8 cellular contexts compared by ENCODE assay signal in the genomic region with DNA sequence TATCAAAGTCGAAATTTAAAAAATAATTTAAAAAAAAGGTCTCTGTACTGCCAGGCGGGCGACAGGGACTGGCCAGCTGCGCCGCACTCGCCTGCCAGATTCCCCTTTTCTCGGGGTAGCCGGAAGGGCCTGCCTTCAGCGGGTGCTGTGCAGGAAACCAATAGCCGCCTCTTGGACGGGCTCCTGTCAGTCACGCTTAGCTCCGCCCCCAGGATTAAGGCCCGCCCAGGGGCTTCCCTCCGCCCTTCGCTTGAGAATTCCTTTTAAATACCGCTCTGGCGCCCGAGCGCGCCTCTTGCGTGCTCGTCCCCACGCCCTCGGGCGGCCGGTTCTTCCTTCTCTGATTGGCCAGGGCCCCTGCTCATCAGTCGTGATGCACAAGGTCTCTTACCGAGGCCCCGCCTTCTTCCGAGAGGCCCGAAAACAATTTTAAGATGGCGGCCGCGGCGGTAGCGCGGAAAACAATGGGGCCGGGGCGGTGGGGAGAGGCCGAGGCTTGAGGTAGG. TPM values are rescaled to one million over a fixed set of nuclear protein-coding genes. Genes with fewer than 3 reads are reported as not detected.
A peak's percentile ranks its signal among the peaks of the same experiment; 100 is the strongest.
DNase-seq lines count a peak whose midpoint lies in the region; ATAC-seq and TF ChIP-seq lines count a peak whose summit lies in the region.

A gene with protein sequence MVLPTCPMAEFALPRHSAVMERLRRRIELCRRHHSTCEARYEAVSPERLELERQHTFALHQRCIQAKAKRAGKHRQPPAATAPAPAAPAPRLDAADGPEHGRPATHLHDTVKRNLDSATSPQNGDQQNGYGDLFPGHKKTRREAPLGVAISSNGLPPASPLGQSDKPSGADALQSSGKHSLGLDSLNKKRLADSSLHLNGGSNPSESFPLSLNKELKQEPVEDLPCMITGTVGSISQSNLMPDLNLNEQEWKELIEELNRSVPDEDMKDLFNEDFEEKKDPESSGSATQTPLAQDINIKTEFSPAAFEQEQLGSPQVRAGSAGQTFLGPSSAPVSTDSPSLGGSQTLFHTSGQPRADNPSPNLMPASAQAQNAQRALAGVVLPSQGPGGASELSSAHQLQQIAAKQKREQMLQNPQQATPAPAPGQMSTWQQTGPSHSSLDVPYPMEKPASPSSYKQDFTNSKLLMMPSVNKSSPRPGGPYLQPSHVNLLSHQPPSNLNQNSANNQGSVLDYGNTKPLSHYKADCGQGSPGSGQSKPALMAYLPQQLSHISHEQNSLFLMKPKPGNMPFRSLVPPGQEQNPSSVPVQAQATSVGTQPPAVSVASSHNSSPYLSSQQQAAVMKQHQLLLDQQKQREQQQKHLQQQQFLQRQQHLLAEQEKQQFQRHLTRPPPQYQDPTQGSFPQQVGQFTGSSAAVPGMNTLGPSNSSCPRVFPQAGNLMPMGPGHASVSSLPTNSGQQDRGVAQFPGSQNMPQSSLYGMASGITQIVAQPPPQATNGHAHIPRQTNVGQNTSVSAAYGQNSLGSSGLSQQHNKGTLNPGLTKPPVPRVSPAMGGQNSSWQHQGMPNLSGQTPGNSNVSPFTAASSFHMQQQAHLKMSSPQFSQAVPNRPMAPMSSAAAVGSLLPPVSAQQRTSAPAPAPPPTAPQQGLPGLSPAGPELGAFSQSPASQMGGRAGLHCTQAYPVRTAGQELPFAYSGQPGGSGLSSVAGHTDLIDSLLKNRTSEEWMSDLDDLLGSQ (plus strand): TSS at position 411 of the 506 bp plus-strand sequence. CDS start 291 bp downstream, outside the sequence.

- H3K36me3 ChIP-seq in GM06990 (ENCODE audit: control insufficient read depth, insufficient read depth, low read length) (peaks cover 7% of the 10 kb centered on the region), suprapubic skin (peaks cover 24% of the 10 kb centered on the region)

- H3K27ac Mint-ChIP-seq in activated naive CD4-positive, alpha-beta T cell treated with anti-CD3 and anti-CD28 coated beads, Interleukin-2, amount 50 U/mL, for 24 hours, result peak within 1 kb of the TSS; percentile 97

- no peaks in the 10 kb centered on the region for H3K9me3 ChIP-seq in suprapubic skin

- peak within 1 kb of the TSS; percentile 95 for H3K4me3 Mint-ChIP-seq in activated naive CD4-positive, alpha-beta T cell treated with anti-CD3 and anti-CD28 coated beads, Interleukin-2, amount 50 U/mL, for 24 hours

- ATAC-seq in HG02588 (IDR thresholded peaks at IDR 0.05; ENCODE audit: unreplicated experiment) (peak; percentile 92), SK-N-SH treated with all-trans-retinoic acid at 6 μM for 48 hours (peak; percentile 97)

- peak in 1 of 2 donors; percentile 36 for TF ChIP-seq POLR2A in suprapubic skin (IDR thresholded peaks at IDR 0.05)

- peaks cover 4% of the 10 kb centered on the region for H3K36me3 Mint-ChIP-seq in activated naive CD4-positive, alpha-beta T cell treated with anti-CD3 and anti-CD28 coated beads, Interleukin-2, amount 50 U/mL, for 24 hours

- WGBS in suprapubic skin, result 0% methylated on average over 9 of the region's 41 CpGs

- DNase-seq in GM06990 (ENCODE audit: extremely low read depth, insufficient read length), result peak; percentile 99
- peak; percentile 98 for DNase-seq in NCI-H1092 (lab: John Stamatoyannopoulos, UW)
- DNase-seq in germinal center (ENCODE audit: low spot score), result peak; percentile 98
- peak; percentile 88 to 100 (median 99) for DNase-seq in nucleus accumbens (lab: John Stamatoyannopoulos, UW)
- peak; percentile 100 for DNase-seq in suprapubic skin (ENCODE audit: low spot score in 2 of 2)

- no peak for TF ChIP-seq EP300 in suprapubic skin (IDR thresholded peaks at IDR 0.05)

- TF ChIP-seq CTCF in GM06990 (IDR thresholded peaks at IDR 0.05; ENCODE audit: insufficient read depth, low read length, poor library complexity, severe bottlenecking) (no peak), suprapubic skin (IDR thresholded peaks at IDR 0.05) (no peak)

- H3K4me1 Mint-ChIP-seq in activated naive CD4-positive, alpha-beta T cell treated with anti-CD3 and anti-CD28 coated beads, Interleukin-2, amount 50 U/mL, for 24 hours, result peaks cover 33% of the 10 kb centered on the region

- no peaks in the 10 kb centered on the region for H3K27me3 ChIP-seq in GM06990 (replicated peaks; ENCODE audit: control insufficient read depth, insufficient read depth, low read length)
- no peaks in the 10 kb centered on the region for H3K27me3 ChIP-seq in suprapubic skin

- no peaks in the 10 kb centered on the region for H3K9me3 Mint-ChIP-seq in activated naive CD4-positive, alpha-beta T cell treated with anti-CD3 and anti-CD28 coated beads, Interleukin-2, amount 50 U/mL, for 24 hours

- H3K27me3 Mint-ChIP-seq in activated naive CD4-positive, alpha-beta T cell treated with anti-CD3 and anti-CD28 coated beads, Interleukin-2, amount 50 U/mL, for 24 hours, result no peaks in the 10 kb centered on the region

- H3K27ac ChIP-seq in suprapubic skin, result peak within 1 kb of the TSS; percentile 98

- peaks cover 36% of the 10 kb centered on the region for H3K4me1 ChIP-seq in suprapubic skin

- peak within 1 kb of the TSS; percentile 76 for H3K4me3 ChIP-seq in GM06990 (replicated peaks; ENCODE audit: low read depth, low read length)
- H3K4me3 ChIP-seq in suprapubic skin, result peak within 1 kb of the TSS; percentile 97

TF ChIP-seq in SK-N-SH treated with all-trans-retinoic acid at 6 μM for 48 hours, 23 proteins besides CTCF, POLR2A, EP300 and RAD21:
- TF ChIP-seq ESRRG (CRISPR knock-in tag; IDR thresholded peaks at IDR 0.05) (no peak), ARNTL (CRISPR knock-in tag; IDR thresholded peaks at IDR 0.05; ENCODE audit: borderline replicate concordance, low read depth) (no peak), ZNF70 (CRISPR knock-in tag; IDR thresholded peaks at IDR 0.05) (no peak), RARB (CRISPR knock-in tag; IDR thresholded peaks at IDR 0.05) (no peak), TOX (CRISPR knock-in tag; IDR thresholded peaks at IDR 0.05; ENCODE audit: borderline replicate concordance) (no peak), PPARA (CRISPR knock-in tag; IDR thresholded peaks at IDR 0.05; ENCODE audit: borderline replicate concordance) (no peak), OSR1 (CRISPR knock-in tag; IDR thresholded peaks at IDR 0.05) (no peak), SNAI2 (CRISPR knock-in tag; IDR thresholded peaks at IDR 0.05) (no peak)

RNA-seq across cellular contexts. Expression of the gene that starts here (rescaled TPM):
- total RNA-seq in suprapubic skin, result 10 to 100 TPM; 26.5 to 45.0 (median 38.6) TPM

Comparison
In these comparisons a context has a peak if more than half of its experiments do, and no peak if none do; other contexts are left out.
1. Peak in every context shown above with its lines: DNase-seq, ATAC-seq, H3K4me3 ChIP-seq and H3K27ac ChIP-seq.